8 cellular contexts compared by ENCODE assay signal in genomic region chr1:941588-942383, GRCh38. TPM values are rescaled to one million over a fixed set of nuclear protein-coding genes. Genes with fewer than 3 reads are reported as not detected.
DNase-seq lines count a peak whose midpoint lies in the region; FAIRE-seq and TF ChIP-seq lines count a peak whose summit lies in the region.

No MANE protein-coding gene starts in this region.

- H3K4me3 ChIP-seq in ACC112 (ENCODE audit: low read depth, low read length) (peak overlapping the region; percentile 44), iPS DF 6.9 (ENCODE audit: low read length) (peak overlapping the region; percentile 36; the same call in 1 of the 2 replicates), small intestine (ENCODE audit: low read depth in 1 of 2, low read length in 2 of 2) (peak overlapping the region in 1 of 2 donors; percentile 50)

- H3K36me3 ChIP-seq in ACC112 (ENCODE audit: insufficient read depth, low read length): no peaks in the 10 kb centered on the region
- H3K36me3 ChIP-seq in iPS DF 6.9 (ENCODE audit: control insufficient read depth, insufficient read depth, low read length): peaks cover 10% of the 10 kb centered on the region; the same call in 1 of the 2 replicates
- peaks cover 0 to 2% of the 10 kb centered on the region in 2 donors for H3K36me3 ChIP-seq in small intestine (ENCODE audit: control insufficient read depth in 2 of 2, insufficient read depth in 2 of 2, low read length in 2 of 2)

- H3K4me1 ChIP-seq in ACC112 (ENCODE audit: control insufficient read depth, insufficient read depth, low read length, unreplicated experiment) (peaks cover 27% of the 10 kb centered on the region), iPS DF 6.9 (ENCODE audit: control insufficient read depth, insufficient read depth, low read length) (peaks cover 12% of the 10 kb centered on the region), small intestine (ENCODE audit: control insufficient read depth in 2 of 2, insufficient read depth in 1 of 2, low read depth in 1 of 2, low read length in 1 of 2) (peaks cover 0 to 2% of the 10 kb centered on the region in 2 donors)

- no peaks in the 10 kb centered on the region for H3K79me2 ChIP-seq in ACC112 (ENCODE audit: control insufficient read depth, insufficient read depth, low read length, unreplicated experiment)

- no peak overlapping the region for H3K27ac ChIP-seq in ACC112 (ENCODE audit: low read depth, low read length)
- H3K27ac ChIP-seq in iPS DF 6.9 (ENCODE audit: low read length): no peak overlapping the region
- peak overlapping the region in 1 of 2 donors; percentile 45 for H3K27ac ChIP-seq in small intestine (ENCODE audit: low read depth in 1 of 2, low read length in 1 of 2)

- no CpG with 5 or more reads among the region's 98 CpGs for WGBS in iPS DF 6.9 (ENCODE audit: insufficient coverage, insufficient read length)
- WGBS in small intestine, 3 donors: 0 to 1% (median 0%) methylated on average over 22 to 98 of the region's 98 CpGs

- DNase-seq in GM13976 (ENCODE audit: low spot score) (peak; percentile 76), NCI-H69 (lab: John Stamatoyannopoulos, UW) (peak; percentile 95), astrocyte of the hippocampus (ENCODE audit: low read depth, low spot score) (peak; percentile 91), iPS DF 6.9 (ENCODE audit: low read depth, low spot score) (no peak), small intestine (peak; percentile 59), occipital lobe (lab: John Stamatoyannopoulos, UW) (no peak)
- no peak for DNase-seq in stimulated activated CD4-positive, alpha-beta T cell treated with anti-CD3 and anti-CD28 coated beads, Interleukin-4, amount 100 ng/mL, for 24 hours

- in situ Hi-C loops in GM13976 (cut with MboI; ENCODE audit: low sequenced_read_pairs, unreplicated experiment): no loop called here

- no peak overlapping the region for H2AFZ ChIP-seq in ACC112 (ENCODE audit: low read length, unreplicated experiment)

- TF ChIP-seq CTCF in GM13976 (IDR thresholded peaks at IDR 0.05; ENCODE audit: borderline replicate concordance, control extremely low read depth, extremely low read depth, insufficient read depth, missing control alignments): no peak

- H3K27me3 ChIP-seq in ACC112 (ENCODE audit: insufficient read depth, low read length): peaks cover 5% of the 10 kb centered on the region; the same call in 1 of the 2 replicates
- peaks cover 35% of the 10 kb centered on the region for H3K27me3 ChIP-seq in iPS DF 6.9 (ENCODE audit: control insufficient read depth, insufficient read depth, low read length)
- peaks cover 8 to 21% of the 10 kb centered on the region in 2 donors for H3K27me3 ChIP-seq in small intestine (ENCODE audit: control insufficient read depth in 2 of 2, insufficient read depth in 2 of 2, low read length in 2 of 2)

- no peak for FAIRE-seq in small intestine (lab: Jason Lieb, UNC)

- H3K9me3 ChIP-seq in iPS DF 6.9 (ENCODE audit: control insufficient read depth, insufficient read depth, low read length): no peaks in the 10 kb centered on the region
- no peaks in the 10 kb centered on the region for H3K9me3 ChIP-seq in small intestine (ENCODE audit: control insufficient read depth, low read depth)

RNA-seq across cellular contexts. Expression of gene NOC2L, which starts 17.3 kb away (rescaled TPM):
- polyA plus RNA-seq in small intestine: 10 to 100 TPM; 34.0 to 69.3 (median 42.7) TPM
- 52.7 TPM for total RNA-seq in occipital lobe

RNA-seq across cellular contexts. Expression of gene SAMD11, which starts 18.1 kb away (rescaled TPM):
- 1 to 10 TPM in 2 of 3 donors, under 1 TPM in 1; 0.89 to 8.8 (median 4.9) TPM for polyA plus RNA-seq in small intestine
- total RNA-seq in occipital lobe: 0.16 TPM

RNA-seq across cellular contexts. Expression of gene KLHL17, which starts 18.6 kb away (rescaled TPM):
- polyA plus RNA-seq in small intestine: 10 to 100 TPM in 1 of 3 donors, 1 to 10 TPM in 2; 6.6 to 11.9 (median 7.0) TPM
- total RNA-seq in occipital lobe: 6.1 TPM

RNA-seq across cellular contexts. Expression of gene PLEKHN1, which starts 24.5 kb away (rescaled TPM):
- under 1 TPM; 0.72 to 0.89 (median 0.81) TPM for polyA plus RNA-seq in small intestine
- not detected for total RNA-seq in occipital lobe

RNA-seq across cellular contexts. Expression of gene PERM1, which starts 40.1 kb away (rescaled TPM):
- polyA plus RNA-seq in small intestine: 1 to 10 TPM in 1 of 3 donors, under 1 TPM in 1, not detected in 1; 0.30 to 1.6 TPM
- 0.47 TPM for total RNA-seq in occipital lobe

Comparison
In these comparisons a context has a peak if more than half of its experiments do, and no peak if none do; other contexts are left out.
1. DNase-seq: peak in GM13976 (single experiment), NCI-H69 (single experiment), astrocyte of the hippocampus (single experiment) and small intestine (single experiment); none in iPS DF 6.9 (single experiment), occipital lobe (single experiment) and stimulated activated CD4-positive, alpha-beta T cell treated with anti-CD3 and anti-CD28 coated beads, Interleukin-4, amount 100 ng/mL, for 24 hours (single experiment).